ENCODE assay signal across 15 cellular contexts in genomic region chr12:116133609-116134214, GRCh38.
DNase-seq lines count a peak whose midpoint lies in the region; ATAC-seq and TF ChIP-seq lines count a peak whose summit lies in the region.
"Had no signal": no experiment of that assay in that cellular context is flagged by ENCODE, and none has a peak within 500 bp of the region (broad histone marks: within the 10 kb centered on the region; RNA-seq: fewer than 3 reads in every experiment).

No MANE protein-coding gene starts in this region.

- peaks cover 88% of the 10 kb centered on the region for H3K4me1 Mint-ChIP-seq in activated T-cell treated with anti-CD3 and anti-CD28 coated beads, Interleukin-2, amount 50 U/mL, for 72 hours (ENCODE audit: low read depth)
- peaks cover 74% of the 10 kb centered on the region for H3K4me1 Mint-ChIP-seq in activated T-cell treated with anti-CD3 and anti-CD28 coated beads, Interleukin-2, amount 50 U/mL, for 4 hours (ENCODE audit: low read depth)
- peaks cover 23% of the 10 kb centered on the region for H3K4me1 Mint-ChIP-seq in endodermal cell
- H3K4me1 Mint-ChIP-seq in stimulated activated effector memory CD8-positive, alpha-beta T cell treated with anti-CD3 and anti-CD28 coated beads, Interleukin-12 subunit alpha, Interleukin-12 subunit beta, amount 100 ng/mL, for 72 hours, result peaks cover 68% of the 10 kb centered on the region

- in situ Hi-C loops in GM13977 (cut with MboI; ENCODE audit: low pct_unique_long_range_greater_than_20kb, low sequenced_read_pairs, unreplicated experiment), result no loop called here

- no peak overlapping the region for H3K9ac ChIP-seq in endodermal cell (ENCODE audit: extremely low read depth, low read length, poor library complexity, severe bottlenecking)

- H3K36me3 ChIP-seq in endodermal cell (ENCODE audit: control insufficient read depth, insufficient read depth, low read length), result no peaks in the 10 kb centered on the region

- no peaks in the 10 kb centered on the region for H3K9me3 Mint-ChIP-seq in activated T-cell treated with anti-CD3 and anti-CD28 coated beads, Interleukin-2, amount 50 U/mL, for 72 hours
- H3K9me3 Mint-ChIP-seq in activated T-cell treated with anti-CD3 and anti-CD28 coated beads, Interleukin-2, amount 50 U/mL, for 4 hours, result no peaks in the 10 kb centered on the region
- no peaks in the 10 kb centered on the region for H3K9me3 Mint-ChIP-seq in endodermal cell
- H3K9me3 Mint-ChIP-seq in stimulated activated effector memory CD8-positive, alpha-beta T cell treated with anti-CD3 and anti-CD28 coated beads, Interleukin-12 subunit alpha, Interleukin-12 subunit beta, amount 100 ng/mL, for 72 hours, result no peaks in the 10 kb centered on the region

- DNase-seq in activated T-cell treated with anti-CD3 and anti-CD28 coated beads, Interleukin-2, amount 50 U/mL, for 72 hours, result no peak
- DNase-seq in activated T-cell treated with anti-CD3 and anti-CD28 coated beads, Interleukin-2, amount 50 U/mL, for 4 hours, result no peak
- DNase-seq in NCI-H69 (lab: John Stamatoyannopoulos, UW) (peak; percentile 64), endodermal cell (no peak), GM13977 (ENCODE audit: low spot score) (no peak), GF-D8 (lab: John Stamatoyannopoulos, UW) (no peak)
- DNase-seq in stimulated activated effector memory CD8-positive, alpha-beta T cell treated with anti-CD3 and anti-CD28 coated beads, Interleukin-12 subunit alpha, Interleukin-12 subunit beta, amount 100 ng/mL, for 72 hours (ENCODE audit: low spot score in 2 of 2), result no peak
- DNase-seq: activated CD4-positive, alpha-beta T cell treated with anti-CD3 and anti-CD28 coated beads for 4 hours; activated effector memory CD4-positive, alpha-beta T cell treated with Interleukin-2 at 50 U/mL for 16 hours; caudate nucleus; DMS153; NCI-H1105; posterior cingulate gyrus; SW 1271 had no signal

- H3K4me1 ChIP-seq in endodermal cell (ENCODE audit: control insufficient read depth, insufficient read depth, low read length), result peaks cover 1% of the 10 kb centered on the region

- TF ChIP-seq CTCF in endodermal cell (conservative IDR thresholded peaks at IDR 0.05) (no peak), GM13977 (IDR thresholded peaks at IDR 0.05; ENCODE audit: extremely low read depth, insufficient read depth, missing control alignments) (no peak)

- peak overlapping the region; percentile 24 to 39 for H3K4me3 Mint-ChIP-seq in activated T-cell treated with anti-CD3 and anti-CD28 coated beads, Interleukin-2, amount 50 U/mL, for 72 hours
- no peak overlapping the region for H3K4me3 Mint-ChIP-seq in activated T-cell treated with anti-CD3 and anti-CD28 coated beads, Interleukin-2, amount 50 U/mL, for 4 hours
- no peak overlapping the region for H3K4me3 Mint-ChIP-seq in endodermal cell
- H3K4me3 Mint-ChIP-seq in stimulated activated effector memory CD8-positive, alpha-beta T cell treated with anti-CD3 and anti-CD28 coated beads, Interleukin-12 subunit alpha, Interleukin-12 subunit beta, amount 100 ng/mL, for 72 hours, result no peak overlapping the region

- H3K27ac Mint-ChIP-seq in activated T-cell treated with anti-CD3 and anti-CD28 coated beads, Interleukin-2, amount 50 U/mL, for 72 hours, result peak overlapping the region; percentile 52
- H3K27ac Mint-ChIP-seq in endodermal cell, result peak overlapping the region; percentile 6
- peak overlapping the region; percentile 29 for H3K27ac Mint-ChIP-seq in stimulated activated effector memory CD8-positive, alpha-beta T cell treated with anti-CD3 and anti-CD28 coated beads, Interleukin-12 subunit alpha, Interleukin-12 subunit beta, amount 100 ng/mL, for 72 hours

- 80 to 89% methylated on average over 3 to 5 of the region's 5 CpGs for WGBS in endodermal cell (ENCODE audit: insufficient coverage in 1 of 2, insufficient read length in 1 of 2), 2 experiments

- no peaks in the 10 kb centered on the region for H3K27me3 Mint-ChIP-seq in activated T-cell treated with anti-CD3 and anti-CD28 coated beads, Interleukin-2, amount 50 U/mL, for 72 hours (ENCODE audit: low read depth)
- no peaks in the 10 kb centered on the region for H3K27me3 Mint-ChIP-seq in activated T-cell treated with anti-CD3 and anti-CD28 coated beads, Interleukin-2, amount 50 U/mL, for 4 hours (ENCODE audit: low read depth)
- no peaks in the 10 kb centered on the region for H3K27me3 Mint-ChIP-seq in endodermal cell (ENCODE audit: insufficient read depth)

- H3K36me3 Mint-ChIP-seq in activated T-cell treated with anti-CD3 and anti-CD28 coated beads, Interleukin-2, amount 50 U/mL, for 72 hours (ENCODE audit: insufficient read depth in 2 of 2), result no peaks in the 10 kb centered on the region
- no peaks in the 10 kb centered on the region for H3K36me3 Mint-ChIP-seq in activated T-cell treated with anti-CD3 and anti-CD28 coated beads, Interleukin-2, amount 50 U/mL, for 4 hours (ENCODE audit: insufficient read depth)
- no peaks in the 10 kb centered on the region for H3K36me3 Mint-ChIP-seq in endodermal cell (ENCODE audit: low read depth)
- peaks cover 6% of the 10 kb centered on the region for H3K36me3 Mint-ChIP-seq in stimulated activated effector memory CD8-positive, alpha-beta T cell treated with anti-CD3 and anti-CD28 coated beads, Interleukin-12 subunit alpha, Interleukin-12 subunit beta, amount 100 ng/mL, for 72 hours

- no peaks in the 10 kb centered on the region for H3K9me3 ChIP-seq in endodermal cell (ENCODE audit: control insufficient read depth, low read length)

- no peak overlapping the region for H3K4me3 ChIP-seq in endodermal cell (ENCODE audit: low read length)

- no peak overlapping the region for H3K27ac ChIP-seq in endodermal cell (ENCODE audit: low read depth, low read length)

- no peak for ATAC-seq in activated T-cell treated with anti-CD3 and anti-CD28 coated beads, Interleukin-2, amount 50 U/mL, for 72 hours (replicated peaks in 1 of 2)
- ATAC-seq in activated T-cell treated with anti-CD3 and anti-CD28 coated beads, Interleukin-2, amount 50 U/mL, for 4 hours, result no peak
- ATAC-seq in stimulated activated effector memory CD8-positive, alpha-beta T cell treated with anti-CD3 and anti-CD28 coated beads, Interleukin-12 subunit alpha, Interleukin-12 subunit beta, amount 100 ng/mL, for 72 hours, result no peak
- no peak for ATAC-seq in GM18861 (IDR thresholded peaks at IDR 0.05; ENCODE audit: unreplicated experiment)

- H3K27me3 ChIP-seq in endodermal cell (ENCODE audit: control insufficient read depth, insufficient read depth, low read length, poor library complexity, severe bottlenecking), result no peaks in the 10 kb centered on the region

Comparison
In these comparisons a context has a peak if more than half of its experiments do, and no peak if none do; other contexts are left out.
1. H3K4me3 Mint-ChIP-seq: peak in activated T-cell treated with anti-CD3 and anti-CD28 coated beads, Interleukin-2, amount 50 U/mL, for 72 hours (2 of 2); none in activated T-cell treated with anti-CD3 and anti-CD28 coated beads, Interleukin-2, amount 50 U/mL, for 4 hours (single experiment), endodermal cell (single experiment) and stimulated activated effector memory CD8-positive, alpha-beta T cell treated with anti-CD3 and anti-CD28 coated beads, Interleukin-12 subunit alpha, Interleukin-12 subunit beta, amount 100 ng/mL, for 72 hours (single experiment).
2. Peak in every context shown above with its lines, with median percentiles within 50 percentile points of each other: H3K27ac Mint-ChIP-seq.